Comparison of ENCODE assay signal across 13 cellular contexts in genomic region chrX:154135458-154136229, GRCh38. TPM values are rescaled to one million over a fixed set of nuclear protein-coding genes. Genes with fewer than 3 reads are reported as not detected.
DNase-seq lines count a peak whose midpoint lies in the region; ATAC-seq and TF ChIP-seq lines count a peak whose summit lies in the region.
"Had no signal": no experiment of that assay in that cellular context is flagged by ENCODE, and none has a peak within 500 bp of the region (broad histone marks: within the 10 kb centered on the region; RNA-seq: fewer than 3 reads in every experiment).

No MANE protein-coding gene starts in this region.

- no peaks in the 10 kb centered on the region for H3K79me2 ChIP-seq in MM.1S (ENCODE audit: low read length)
- H3K79me2 ChIP-seq in osteoblast (ENCODE audit: insufficient read depth, low read length) = no peaks in the 10 kb centered on the region
- H3K79me2 ChIP-seq: hepatocyte had no signal

- H3F3A ChIP-seq in MM.1S (ENCODE audit: insufficient read depth, low read length) = no peaks in the 10 kb centered on the region

- H3K36me3 Mint-ChIP-seq in activated CD4-positive, alpha-beta T cell treated with anti-CD3 and anti-CD28 coated beads, Interleukin-2, amount 10 ng/mL, durations not matched to agents 24 days and 14 days (ENCODE audit: low read depth) = no peaks in the 10 kb centered on the region
- H3K36me3 Mint-ChIP-seq in activated naive CD8-positive, alpha-beta T cell = no peaks in the 10 kb centered on the region

- H3K4me3 ChIP-seq in MM.1S (ENCODE audit: low read length) (0 out of 2 replicates have a peak overlapping the region, but pooled peaks have one; percentile 47), osteoblast (ENCODE audit: insufficient read depth, low read length) (no peak overlapping the region)
- H3K4me3 ChIP-seq: hepatocyte had no signal

- H3K4me1 Mint-ChIP-seq in activated CD4-positive, alpha-beta T cell treated with anti-CD3 and anti-CD28 coated beads, Interleukin-2, amount 10 ng/mL, durations not matched to agents 24 days and 14 days = peaks cover 13% of the 10 kb centered on the region
- H3K4me1 Mint-ChIP-seq in activated naive CD8-positive, alpha-beta T cell (ENCODE audit: low read depth) = peaks cover 19% of the 10 kb centered on the region

- H3K4me1 ChIP-seq in MM.1S (ENCODE audit: low read length) (no peaks in the 10 kb centered on the region), osteoblast (ENCODE audit: insufficient read depth, low read length) (no peaks in the 10 kb centered on the region)
- H3K4me1 ChIP-seq: A549 had no signal

- H3K27ac Mint-ChIP-seq in activated CD4-positive, alpha-beta T cell treated with anti-CD3 and anti-CD28 coated beads, Interleukin-2, amount 10 ng/mL, durations not matched to agents 24 days and 14 days = peak overlapping the region; percentile 87
- H3K27ac Mint-ChIP-seq in activated naive CD8-positive, alpha-beta T cell = peak overlapping the region; percentile 61

- no peaks in the 10 kb centered on the region for H3K9me3 Mint-ChIP-seq in activated CD4-positive, alpha-beta T cell treated with anti-CD3 and anti-CD28 coated beads, Interleukin-2, amount 10 ng/mL, durations not matched to agents 24 days and 14 days
- H3K9me3 Mint-ChIP-seq in activated naive CD8-positive, alpha-beta T cell (ENCODE audit: low read depth) = no peaks in the 10 kb centered on the region

- H3K9ac ChIP-seq in MM.1S (ENCODE audit: low read length) = no peak overlapping the region

- H3K36me3 ChIP-seq in MM.1S (replicated peaks; ENCODE audit: insufficient read depth, low read length) (no peaks in the 10 kb centered on the region), osteoblast (ENCODE audit: insufficient read depth, low read length) (no peaks in the 10 kb centered on the region)
- H3K36me3 ChIP-seq: tibial nerve had no signal

- H2AFZ ChIP-seq in MM.1S (ENCODE audit: low read length) = no peak overlapping the region
- no peak overlapping the region for H2AFZ ChIP-seq in osteoblast (ENCODE audit: low read length)
- H2AFZ ChIP-seq: hepatocyte had no signal

- H3K27ac ChIP-seq in MM.1S (ENCODE audit: low read length) (no peak overlapping the region), osteoblast (ENCODE audit: low read depth, low read length) (no peak overlapping the region)
- H3K27ac ChIP-seq: hepatocyte had no signal

- H3K4me3 Mint-ChIP-seq in activated CD4-positive, alpha-beta T cell treated with anti-CD3 and anti-CD28 coated beads, Interleukin-2, amount 10 ng/mL, durations not matched to agents 24 days and 14 days = peak overlapping the region; percentile 71
- peak overlapping the region; percentile 65 for H3K4me3 Mint-ChIP-seq in activated naive CD8-positive, alpha-beta T cell

- H3K4me2 ChIP-seq in MM.1S (ENCODE audit: low read depth, low read length) (no peak overlapping the region), osteoblast (ENCODE audit: insufficient read depth, low read length) (no peak overlapping the region)

- intact Hi-C loops in activated CD4-positive, alpha-beta T cell treated with anti-CD3 and anti-CD28 coated beads, Interleukin-2, amount 10 ng/mL, durations not matched to agents 24 days and 14 days (cut with micrococcal nuclease) = no loop called here

- H3K9me2 ChIP-seq in MM.1S (replicated peaks; ENCODE audit: insufficient read depth, low read length) = no peaks in the 10 kb centered on the region

- H3K9me3 ChIP-seq in MM.1S (replicated peaks; ENCODE audit: insufficient read depth, low read length) (no peaks in the 10 kb centered on the region), osteoblast (ENCODE audit: low read depth, low read length) (no peaks in the 10 kb centered on the region)
- H3K9me3 ChIP-seq: A549, tibial nerve had no signal

- H3K27me3 Mint-ChIP-seq in activated CD4-positive, alpha-beta T cell treated with anti-CD3 and anti-CD28 coated beads, Interleukin-2, amount 10 ng/mL, durations not matched to agents 24 days and 14 days = no peaks in the 10 kb centered on the region
- H3K27me3 Mint-ChIP-seq in activated naive CD8-positive, alpha-beta T cell = no peaks in the 10 kb centered on the region

- no peak for TF ChIP-seq CTCF in MM.1S (IDR thresholded peaks at IDR 0.05; ENCODE audit: low read length)
- no peak for TF ChIP-seq CTCF in osteoblast (IDR thresholded peaks at IDR 0.05; ENCODE audit: extremely low read depth, low read depth, low read length)

- no peak for ATAC-seq in GM18517 (IDR thresholded peaks at IDR 0.05; ENCODE audit: unreplicated experiment)

- H4K20me1 ChIP-seq in MM.1S (ENCODE audit: insufficient read depth, low read length) (no peaks in the 10 kb centered on the region), osteoblast (ENCODE audit: insufficient read depth, low read length) (peaks cover 2% of the 10 kb centered on the region)

- DNase-seq in activated CD4-positive, alpha-beta T cell treated with anti-CD3 and anti-CD28 coated beads, Interleukin-2, amount 10 ng/mL, durations not matched to agents 24 days and 14 days = peak; percentile 58
- DNase-seq in activated CD4-positive, alpha-beta T cell treated with anti-CD3 and anti-CD28 coated beads for 1 hour = no peak
- DNase-seq in MM.1S (no peak), osteoblast (ENCODE audit: insufficient read length, low spot score, missing footprints) (peak; percentile 68), NCI-H345 treated with DMSO at 0.1 percent for 48 hours (lab: John Stamatoyannopoulos, UW; ENCODE audit: unreplicated experiment) (no peak), NCI-H82 treated with DMSO at 0.1 percent for 48 hours (lab: John Stamatoyannopoulos, UW; ENCODE audit: unreplicated experiment) (no peak)

- 0 out of 2 replicates have a peak, but pooled peaks cover 6% of the 10 kb centered on the region for H3K27me3 ChIP-seq in MM.1S (replicated peaks; ENCODE audit: insufficient read depth, low read length)
- peaks cover 19% of the 10 kb centered on the region for H3K27me3 ChIP-seq in osteoblast (ENCODE audit: insufficient read depth, low read length)
- H3K27me3 ChIP-seq: hepatocyte, tibial nerve had no signal

RNA-seq across cellular contexts. Expression of gene OPN1LW, which starts 8.4 kb away (rescaled TPM):
- total RNA-seq in activated CD4-positive, alpha-beta T cell treated with anti-CD3 and anti-CD28 coated beads, Interleukin-2, amount 10 ng/mL, durations not matched to agents 24 days and 14 days = not detected in 2 replicates
- total RNA-seq in osteoblast = not detected in 2 replicates
- total RNA-seq: epithelial cell of proximal tubule, H1, hepatocyte, tibial nerve had no signal

RNA-seq across cellular contexts. Expression of gene MECP2, which starts 38.1 kb away (rescaled TPM):
- total RNA-seq in activated CD4-positive, alpha-beta T cell treated with anti-CD3 and anti-CD28 coated beads, Interleukin-2, amount 10 ng/mL, durations not matched to agents 24 days and 14 days = 55.1 and 58.8 TPM in 2 replicates
- total RNA-seq in osteoblast = 31.1 and 33.3 TPM in 2 replicates

RNA-seq across cellular contexts. Expression of gene OPN1MW, which starts 46.8 kb away (rescaled TPM):
- not detected in 2 replicates for total RNA-seq in activated CD4-positive, alpha-beta T cell treated with anti-CD3 and anti-CD28 coated beads, Interleukin-2, amount 10 ng/mL, durations not matched to agents 24 days and 14 days
- total RNA-seq in osteoblast = not detected in 2 replicates
- total RNA-seq: epithelial cell of proximal tubule, H1, hepatocyte, tibial nerve had no signal

Comparison
In these comparisons a context has a peak if more than half of its experiments do, and no peak if none do; other contexts are left out.
1. DNase-seq: peak in activated CD4-positive, alpha-beta T cell treated with anti-CD3 and anti-CD28 coated beads, Interleukin-2, amount 10 ng/mL, durations not matched to agents 24 days and 14 days (single experiment) and osteoblast (single experiment); none in activated CD4-positive, alpha-beta T cell treated with anti-CD3 and anti-CD28 coated beads for 1 hour (single experiment), MM.1S (single experiment), NCI-H345 treated with DMSO at 0.1 percent for 48 hours (single experiment) and NCI-H82 treated with DMSO at 0.1 percent for 48 hours (single experiment).